ENCODE assay signal across 1 cellular context in the genomic region with DNA sequence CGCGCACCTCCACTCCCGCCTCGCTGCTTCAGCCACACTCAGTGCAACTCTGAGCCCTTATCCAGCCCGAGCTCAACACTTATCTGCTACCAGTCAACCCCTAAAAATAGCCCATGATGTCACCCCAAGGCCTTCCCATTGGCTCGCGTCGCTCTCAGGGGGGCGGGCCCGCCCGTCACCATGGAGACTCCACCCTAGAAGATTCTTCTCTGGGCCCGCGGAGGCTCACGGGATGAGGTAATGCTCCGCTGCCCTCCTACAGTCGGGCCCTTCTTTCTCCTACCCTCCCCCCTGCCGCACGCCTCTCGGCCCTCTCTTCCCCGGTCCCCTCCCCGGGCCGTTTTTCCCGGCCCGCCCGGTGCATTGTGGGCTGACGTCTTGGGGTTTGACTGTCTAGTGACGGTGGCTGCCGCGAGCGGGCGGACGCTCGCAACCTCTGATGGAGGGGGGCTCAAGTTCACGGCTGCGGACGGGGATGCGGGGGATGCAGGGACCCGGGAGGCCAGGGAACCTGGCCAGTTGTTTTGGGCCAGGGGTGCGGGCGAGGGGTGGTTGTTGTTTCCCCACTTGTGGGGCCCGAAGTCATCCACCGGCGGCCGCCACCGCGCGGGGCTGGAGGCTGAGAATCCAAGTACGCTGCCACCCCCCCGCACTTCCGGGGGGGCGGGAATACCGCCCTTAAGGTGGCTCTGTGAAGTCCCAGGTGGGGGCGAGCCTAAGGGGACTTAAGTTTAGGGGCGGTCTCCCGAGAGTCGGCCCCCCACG.
A peak's percentile ranks its signal among the peaks of the same experiment; 100 is the strongest.
TF ChIP-seq lines count a peak whose summit lies in the region.

Gene JUN, minus strand, starts transcription at position 55 of the 765 bp plus-strand sequence. CDS start 977 bp downstream, outside the sequence.

TF ChIP-seq in K562, 482 proteins besides CTCF, POLR2A, EP300 and RAD21 (continued from another document and continues in another):
- TF ChIP-seq, protein P1, sequence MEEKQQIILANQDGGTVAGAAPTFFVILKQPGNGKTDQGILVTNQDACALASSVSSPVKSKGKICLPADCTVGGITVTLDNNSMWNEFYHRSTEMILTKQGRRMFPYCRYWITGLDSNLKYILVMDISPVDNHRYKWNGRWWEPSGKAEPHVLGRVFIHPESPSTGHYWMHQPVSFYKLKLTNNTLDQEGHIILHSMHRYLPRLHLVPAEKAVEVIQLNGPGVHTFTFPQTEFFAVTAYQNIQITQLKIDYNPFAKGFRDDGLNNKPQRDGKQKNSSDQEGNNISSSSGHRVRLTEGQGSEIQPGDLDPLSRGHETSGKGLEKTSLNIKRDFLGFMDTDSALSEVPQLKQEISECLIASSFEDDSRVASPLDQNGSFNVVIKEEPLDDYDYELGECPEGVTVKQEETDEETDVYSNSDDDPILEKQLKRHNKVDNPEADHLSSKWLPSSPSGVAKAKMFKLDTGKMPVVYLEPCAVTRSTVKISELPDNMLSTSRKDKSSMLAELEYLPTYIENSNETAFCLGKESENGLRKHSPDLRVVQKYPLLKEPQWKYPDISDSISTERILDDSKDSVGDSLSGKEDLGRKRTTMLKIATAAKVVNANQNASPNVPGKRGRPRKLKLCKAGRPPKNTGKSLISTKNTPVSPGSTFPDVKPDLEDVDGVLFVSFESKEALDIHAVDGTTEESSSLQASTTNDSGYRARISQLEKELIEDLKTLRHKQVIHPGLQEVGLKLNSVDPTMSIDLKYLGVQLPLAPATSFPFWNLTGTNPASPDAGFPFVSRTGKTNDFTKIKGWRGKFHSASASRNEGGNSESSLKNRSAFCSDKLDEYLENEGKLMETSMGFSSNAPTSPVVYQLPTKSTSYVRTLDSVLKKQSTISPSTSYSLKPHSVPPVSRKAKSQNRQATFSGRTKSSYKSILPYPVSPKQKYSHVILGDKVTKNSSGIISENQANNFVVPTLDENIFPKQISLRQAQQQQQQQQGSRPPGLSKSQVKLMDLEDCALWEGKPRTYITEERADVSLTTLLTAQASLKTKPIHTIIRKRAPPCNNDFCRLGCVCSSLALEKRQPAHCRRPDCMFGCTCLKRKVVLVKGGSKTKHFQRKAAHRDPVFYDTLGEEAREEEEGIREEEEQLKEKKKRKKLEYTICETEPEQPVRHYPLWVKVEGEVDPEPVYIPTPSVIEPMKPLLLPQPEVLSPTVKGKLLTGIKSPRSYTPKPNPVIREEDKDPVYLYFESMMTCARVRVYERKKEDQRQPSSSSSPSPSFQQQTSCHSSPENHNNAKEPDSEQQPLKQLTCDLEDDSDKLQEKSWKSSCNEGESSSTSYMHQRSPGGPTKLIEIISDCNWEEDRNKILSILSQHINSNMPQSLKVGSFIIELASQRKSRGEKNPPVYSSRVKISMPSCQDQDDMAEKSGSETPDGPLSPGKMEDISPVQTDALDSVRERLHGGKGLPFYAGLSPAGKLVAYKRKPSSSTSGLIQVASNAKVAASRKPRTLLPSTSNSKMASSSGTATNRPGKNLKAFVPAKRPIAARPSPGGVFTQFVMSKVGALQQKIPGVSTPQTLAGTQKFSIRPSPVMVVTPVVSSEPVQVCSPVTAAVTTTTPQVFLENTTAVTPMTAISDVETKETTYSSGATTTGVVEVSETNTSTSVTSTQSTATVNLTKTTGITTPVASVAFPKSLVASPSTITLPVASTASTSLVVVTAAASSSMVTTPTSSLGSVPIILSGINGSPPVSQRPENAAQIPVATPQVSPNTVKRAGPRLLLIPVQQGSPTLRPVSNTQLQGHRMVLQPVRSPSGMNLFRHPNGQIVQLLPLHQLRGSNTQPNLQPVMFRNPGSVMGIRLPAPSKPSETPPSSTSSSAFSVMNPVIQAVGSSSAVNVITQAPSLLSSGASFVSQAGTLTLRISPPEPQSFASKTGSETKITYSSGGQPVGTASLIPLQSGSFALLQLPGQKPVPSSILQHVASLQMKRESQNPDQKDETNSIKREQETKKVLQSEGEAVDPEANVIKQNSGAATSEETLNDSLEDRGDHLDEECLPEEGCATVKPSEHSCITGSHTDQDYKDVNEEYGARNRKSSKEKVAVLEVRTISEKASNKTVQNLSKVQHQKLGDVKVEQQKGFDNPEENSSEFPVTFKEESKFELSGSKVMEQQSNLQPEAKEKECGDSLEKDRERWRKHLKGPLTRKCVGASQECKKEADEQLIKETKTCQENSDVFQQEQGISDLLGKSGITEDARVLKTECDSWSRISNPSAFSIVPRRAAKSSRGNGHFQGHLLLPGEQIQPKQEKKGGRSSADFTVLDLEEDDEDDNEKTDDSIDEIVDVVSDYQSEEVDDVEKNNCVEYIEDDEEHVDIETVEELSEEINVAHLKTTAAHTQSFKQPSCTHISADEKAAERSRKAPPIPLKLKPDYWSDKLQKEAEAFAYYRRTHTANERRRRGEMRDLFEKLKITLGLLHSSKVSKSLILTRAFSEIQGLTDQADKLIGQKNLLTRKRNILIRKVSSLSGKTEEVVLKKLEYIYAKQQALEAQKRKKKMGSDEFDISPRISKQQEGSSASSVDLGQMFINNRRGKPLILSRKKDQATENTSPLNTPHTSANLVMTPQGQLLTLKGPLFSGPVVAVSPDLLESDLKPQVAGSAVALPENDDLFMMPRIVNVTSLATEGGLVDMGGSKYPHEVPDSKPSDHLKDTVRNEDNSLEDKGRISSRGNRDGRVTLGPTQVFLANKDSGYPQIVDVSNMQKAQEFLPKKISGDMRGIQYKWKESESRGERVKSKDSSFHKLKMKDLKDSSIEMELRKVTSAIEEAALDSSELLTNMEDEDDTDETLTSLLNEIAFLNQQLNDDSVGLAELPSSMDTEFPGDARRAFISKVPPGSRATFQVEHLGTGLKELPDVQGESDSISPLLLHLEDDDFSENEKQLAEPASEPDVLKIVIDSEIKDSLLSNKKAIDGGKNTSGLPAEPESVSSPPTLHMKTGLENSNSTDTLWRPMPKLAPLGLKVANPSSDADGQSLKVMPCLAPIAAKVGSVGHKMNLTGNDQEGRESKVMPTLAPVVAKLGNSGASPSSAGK (IDR thresholded peaks at IDR 0.05) = 0 out of 2 replicates have a peak, but pooled peaks have one; percentile 5
- TF ChIP-seq ZNF589 (CRISPR knock-in tag; IDR thresholded peaks at IDR 0.05; ENCODE audit: low read depth) (no peak; the same call in 1 of the 2 replicates), POLR2AphosphoS5 (IDR thresholded peaks at IDR 0.05; ENCODE audit: control insufficient read depth, insufficient read depth, low read depth, low read length) (peak; percentile 93), DACH1 (IDR thresholded peaks at IDR 0.05; ENCODE audit: partially characterized antibody) (no peak), ZFP91 (CRISPR knock-in tag; IDR thresholded peaks at IDR 0.05) (no peak), CEBPB (tag; IDR thresholded peaks at IDR 0.05) (peak; percentile 15; the same call in 1 of the 2 replicates), DMBX1 (CRISPR knock-in tag; IDR thresholded peaks at IDR 0.05; ENCODE audit: borderline replicate concordance) (no peak), TCF7L2 (IDR thresholded peaks at IDR 0.05; ENCODE audit: low read depth, low read length) (no peak), PHB (CRISPR knock-in tag; IDR thresholded peaks at IDR 0.05) (no peak), ZNF23 (CRISPR knock-in tag; IDR thresholded peaks at IDR 0.05) (no peak), ERF (CRISPR knock-in tag; IDR thresholded peaks at IDR 0.05) (no peak), MTA3 (IDR thresholded peaks at IDR 0.05; ENCODE audit: borderline replicate concordance) (peak; percentile 86), EHMT2 (IDR thresholded peaks at IDR 0.05) (no peak), KLF13 (tag; IDR thresholded peaks at IDR 0.05; ENCODE audit: borderline replicate concordance, low read depth) (no peak), PTBP1 (IDR thresholded peaks at IDR 0.05; ENCODE audit: low read depth, low read length) (peak; percentile 24), ZNF444 (CRISPR knock-in tag; IDR thresholded peaks at IDR 0.05) (no peak), PCBP2 (IDR thresholded peaks at IDR 0.05; ENCODE audit: low read depth, low read length, poor library complexity, severe bottlenecking) (no peak), TFE3 (CRISPR knock-in tag; IDR thresholded peaks at IDR 0.05) (no peak)
- TF ChIP-seq, protein P2, sequence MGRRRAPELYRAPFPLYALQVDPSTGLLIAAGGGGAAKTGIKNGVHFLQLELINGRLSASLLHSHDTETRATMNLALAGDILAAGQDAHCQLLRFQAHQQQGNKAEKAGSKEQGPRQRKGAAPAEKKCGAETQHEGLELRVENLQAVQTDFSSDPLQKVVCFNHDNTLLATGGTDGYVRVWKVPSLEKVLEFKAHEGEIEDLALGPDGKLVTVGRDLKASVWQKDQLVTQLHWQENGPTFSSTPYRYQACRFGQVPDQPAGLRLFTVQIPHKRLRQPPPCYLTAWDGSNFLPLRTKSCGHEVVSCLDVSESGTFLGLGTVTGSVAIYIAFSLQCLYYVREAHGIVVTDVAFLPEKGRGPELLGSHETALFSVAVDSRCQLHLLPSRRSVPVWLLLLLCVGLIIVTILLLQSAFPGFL (CRISPR knock-in tag; IDR thresholded peaks at IDR 0.05) = 0 out of 2 replicates have a peak, but pooled peaks have one; percentile 29
- TF ChIP-seq, protein P3, sequence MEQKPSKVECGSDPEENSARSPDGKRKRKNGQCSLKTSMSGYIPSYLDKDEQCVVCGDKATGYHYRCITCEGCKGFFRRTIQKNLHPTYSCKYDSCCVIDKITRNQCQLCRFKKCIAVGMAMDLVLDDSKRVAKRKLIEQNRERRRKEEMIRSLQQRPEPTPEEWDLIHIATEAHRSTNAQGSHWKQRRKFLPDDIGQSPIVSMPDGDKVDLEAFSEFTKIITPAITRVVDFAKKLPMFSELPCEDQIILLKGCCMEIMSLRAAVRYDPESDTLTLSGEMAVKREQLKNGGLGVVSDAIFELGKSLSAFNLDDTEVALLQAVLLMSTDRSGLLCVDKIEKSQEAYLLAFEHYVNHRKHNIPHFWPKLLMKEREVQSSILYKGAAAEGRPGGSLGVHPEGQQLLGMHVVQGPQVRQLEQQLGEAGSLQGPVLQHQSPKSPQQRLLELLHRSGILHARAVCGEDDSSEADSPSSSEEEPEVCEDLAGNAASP (IDR thresholded peaks at IDR 0.05) = no peak
- TF ChIP-seq, protein P4, sequence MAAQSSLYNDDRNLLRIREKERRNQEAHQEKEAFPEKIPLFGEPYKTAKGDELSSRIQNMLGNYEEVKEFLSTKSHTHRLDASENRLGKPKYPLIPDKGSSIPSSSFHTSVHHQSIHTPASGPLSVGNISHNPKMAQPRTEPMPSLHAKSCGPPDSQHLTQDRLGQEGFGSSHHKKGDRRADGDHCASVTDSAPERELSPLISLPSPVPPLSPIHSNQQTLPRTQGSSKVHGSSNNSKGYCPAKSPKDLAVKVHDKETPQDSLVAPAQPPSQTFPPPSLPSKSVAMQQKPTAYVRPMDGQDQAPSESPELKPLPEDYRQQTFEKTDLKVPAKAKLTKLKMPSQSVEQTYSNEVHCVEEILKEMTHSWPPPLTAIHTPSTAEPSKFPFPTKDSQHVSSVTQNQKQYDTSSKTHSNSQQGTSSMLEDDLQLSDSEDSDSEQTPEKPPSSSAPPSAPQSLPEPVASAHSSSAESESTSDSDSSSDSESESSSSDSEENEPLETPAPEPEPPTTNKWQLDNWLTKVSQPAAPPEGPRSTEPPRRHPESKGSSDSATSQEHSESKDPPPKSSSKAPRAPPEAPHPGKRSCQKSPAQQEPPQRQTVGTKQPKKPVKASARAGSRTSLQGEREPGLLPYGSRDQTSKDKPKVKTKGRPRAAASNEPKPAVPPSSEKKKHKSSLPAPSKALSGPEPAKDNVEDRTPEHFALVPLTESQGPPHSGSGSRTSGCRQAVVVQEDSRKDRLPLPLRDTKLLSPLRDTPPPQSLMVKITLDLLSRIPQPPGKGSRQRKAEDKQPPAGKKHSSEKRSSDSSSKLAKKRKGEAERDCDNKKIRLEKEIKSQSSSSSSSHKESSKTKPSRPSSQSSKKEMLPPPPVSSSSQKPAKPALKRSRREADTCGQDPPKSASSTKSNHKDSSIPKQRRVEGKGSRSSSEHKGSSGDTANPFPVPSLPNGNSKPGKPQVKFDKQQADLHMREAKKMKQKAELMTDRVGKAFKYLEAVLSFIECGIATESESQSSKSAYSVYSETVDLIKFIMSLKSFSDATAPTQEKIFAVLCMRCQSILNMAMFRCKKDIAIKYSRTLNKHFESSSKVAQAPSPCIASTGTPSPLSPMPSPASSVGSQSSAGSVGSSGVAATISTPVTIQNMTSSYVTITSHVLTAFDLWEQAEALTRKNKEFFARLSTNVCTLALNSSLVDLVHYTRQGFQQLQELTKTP (IDR thresholded peaks at IDR 0.05; ENCODE audit: low read depth in 1 of 2, partially characterized antibody in 2 of 2) = peak in 1 of 2 experiments; percentile 62
- TF ChIP-seq, protein P5, sequence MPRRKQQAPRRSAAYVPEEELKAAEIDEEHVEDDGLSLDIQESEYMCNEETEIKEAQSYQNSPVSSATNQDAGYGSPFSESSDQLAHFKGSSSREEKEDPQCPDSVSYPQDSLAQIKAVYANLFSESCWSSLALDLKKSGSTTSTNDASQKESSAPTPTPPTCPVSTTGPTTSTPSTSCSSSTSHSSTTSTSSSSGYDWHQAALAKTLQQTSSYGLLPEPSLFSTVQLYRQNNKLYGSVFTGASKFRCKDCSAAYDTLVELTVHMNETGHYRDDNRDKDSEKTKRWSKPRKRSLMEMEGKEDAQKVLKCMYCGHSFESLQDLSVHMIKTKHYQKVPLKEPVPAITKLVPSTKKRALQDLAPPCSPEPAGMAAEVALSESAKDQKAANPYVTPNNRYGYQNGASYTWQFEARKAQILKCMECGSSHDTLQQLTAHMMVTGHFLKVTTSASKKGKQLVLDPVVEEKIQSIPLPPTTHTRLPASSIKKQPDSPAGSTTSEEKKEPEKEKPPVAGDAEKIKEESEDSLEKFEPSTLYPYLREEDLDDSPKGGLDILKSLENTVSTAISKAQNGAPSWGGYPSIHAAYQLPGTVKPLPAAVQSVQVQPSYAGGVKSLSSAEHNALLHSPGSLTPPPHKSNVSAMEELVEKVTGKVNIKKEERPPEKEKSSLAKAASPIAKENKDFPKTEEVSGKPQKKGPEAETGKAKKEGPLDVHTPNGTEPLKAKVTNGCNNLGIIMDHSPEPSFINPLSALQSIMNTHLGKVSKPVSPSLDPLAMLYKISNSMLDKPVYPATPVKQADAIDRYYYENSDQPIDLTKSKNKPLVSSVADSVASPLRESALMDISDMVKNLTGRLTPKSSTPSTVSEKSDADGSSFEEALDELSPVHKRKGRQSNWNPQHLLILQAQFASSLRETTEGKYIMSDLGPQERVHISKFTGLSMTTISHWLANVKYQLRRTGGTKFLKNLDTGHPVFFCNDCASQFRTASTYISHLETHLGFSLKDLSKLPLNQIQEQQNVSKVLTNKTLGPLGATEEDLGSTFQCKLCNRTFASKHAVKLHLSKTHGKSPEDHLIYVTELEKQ (CRISPR knock-in tag; IDR thresholded peaks at IDR 0.05) = no peak
